In genomic region chr2:87290912-87291311, GRCh38 we compare ENCODE assay signal across 8 cellular contexts.
DNase-seq lines count a peak whose midpoint lies in the region; ATAC-seq and TF ChIP-seq lines count a peak whose summit lies in the region.
"Not testable (repeated sequence)": the region's sequence is repeated elsewhere in the genome, so short reads cannot be mapped to it uniquely, and the experiment has no call there.

No MANE protein-coding gene starts in this region.

- not testable (repeated sequence) for H3K9me3 Mint-ChIP-seq in activated T-helper 2 cell treated with anti-CD3 and anti-CD28 coated beads, Interferon-gamma antibody, Interleukin-2, Interleukin-4, amounts not matched to agents 10 μg/mL and 5 μg/mL and 100 μg/mL, durations not matched to agents 14 hours and 24 hours and 36 hours

- DNase-seq in AG10803 (ENCODE audit: low read depth) = peak; percentile 24
- peak; percentile 16 for DNase-seq in SK-MEL-5 (ENCODE audit: low read depth, low spot score)
- DNase-seq in activated T-helper 2 cell treated with anti-CD3 and anti-CD28 coated beads, Interferon-gamma antibody, Interleukin-2, Interleukin-4, amounts not matched to agents 10 μg/mL and 5 μg/mL and 100 μg/mL, durations not matched to agents 14 hours and 24 hours and 36 hours (ENCODE audit: low spot score) = not testable (repeated sequence)
- peak; percentile 23 for DNase-seq in fibroblast of villous mesenchyme (ENCODE audit: low read depth)
- peak; percentile 11 for DNase-seq in renal cortical epithelial cell (ENCODE audit: low read depth)

- not testable (repeated sequence) for TF ChIP-seq CTCF in AG10803 (conservative IDR thresholded peaks at IDR 0.05; ENCODE audit: low read length); fibroblast of villous mesenchyme (IDR thresholded peaks at IDR 0.05; ENCODE audit: insufficient read depth, low read depth, low read length)

- intact Hi-C loops in activated T-helper 2 cell treated with anti-CD3 and anti-CD28 coated beads, Interferon-gamma antibody, Interleukin-2, Interleukin-4, amounts not matched to agents 10 μg/mL and 5 μg/mL and 100 μg/mL, durations not matched to agents 14 hours and 24 hours and 36 hours (cut with micrococcal nuclease) = not testable (repeated sequence)

- H3K4me1 Mint-ChIP-seq in activated T-helper 2 cell treated with anti-CD3 and anti-CD28 coated beads, Interferon-gamma antibody, Interleukin-2, Interleukin-4, amounts not matched to agents 10 μg/mL and 5 μg/mL and 100 μg/mL, durations not matched to agents 14 hours and 24 hours and 36 hours (ENCODE audit: low read depth) = peaks cover 13% of the 10 kb centered on the region

- H3K4me3 Mint-ChIP-seq in activated T-helper 2 cell treated with anti-CD3 and anti-CD28 coated beads, Interferon-gamma antibody, Interleukin-2, Interleukin-4, amounts not matched to agents 10 μg/mL and 5 μg/mL and 100 μg/mL, durations not matched to agents 14 hours and 24 hours and 36 hours (ENCODE audit: low read depth) = peak overlapping the region; percentile 2

- H3K4me3 ChIP-seq in AG10803 (ENCODE audit: low read length); fibroblast of villous mesenchyme (ENCODE audit: low read depth, low read length): not testable (repeated sequence)

- ATAC-seq in GM19351 (IDR thresholded peaks at IDR 0.05; ENCODE audit: unreplicated experiment) (peak; percentile 64), HG02610 (IDR thresholded peaks at IDR 0.05; ENCODE audit: unreplicated experiment) (peak; percentile 85), HG03378 (IDR thresholded peaks at IDR 0.05; ENCODE audit: unreplicated experiment) (peak; percentile 81)

- H3K36me3 Mint-ChIP-seq in activated T-helper 2 cell treated with anti-CD3 and anti-CD28 coated beads, Interferon-gamma antibody, Interleukin-2, Interleukin-4, amounts not matched to agents 10 μg/mL and 5 μg/mL and 100 μg/mL, durations not matched to agents 14 hours and 24 hours and 36 hours (ENCODE audit: low read depth) = not testable (repeated sequence)

- not testable (repeated sequence) for H3K27me3 Mint-ChIP-seq in activated T-helper 2 cell treated with anti-CD3 and anti-CD28 coated beads, Interferon-gamma antibody, Interleukin-2, Interleukin-4, amounts not matched to agents 10 μg/mL and 5 μg/mL and 100 μg/mL, durations not matched to agents 14 hours and 24 hours and 36 hours (ENCODE audit: low read depth)

- in situ Hi-C loops in SK-MEL-5 (cut with HindIII; ENCODE audit: low pct_unique_long_range_greater_than_20kb, low sequenced_read_pairs) = not testable (repeated sequence)

- peak overlapping the region; percentile 48 for H3K27ac Mint-ChIP-seq in activated T-helper 2 cell treated with anti-CD3 and anti-CD28 coated beads, Interferon-gamma antibody, Interleukin-2, Interleukin-4, amounts not matched to agents 10 μg/mL and 5 μg/mL and 100 μg/mL, durations not matched to agents 14 hours and 24 hours and 36 hours
